In genomic region chr16:75559564-75560372, GRCh38 we compare ENCODE assay signal across 1 cellular context.
TF ChIP-seq lines count a peak whose summit lies in the region.

No MANE protein-coding gene starts in this region.

TF ChIP-seq in HepG2, 621 proteins besides CTCF, POLR2A, EP300 and RAD21:
- no peak for TF ChIP-seq ZNF747 (CRISPR knock-in tag; IDR thresholded peaks at IDR 0.05; ENCODE audit: borderline replicate concordance)
- no peak for TF ChIP-seq ZBTB7A (CRISPR knock-in tag; IDR thresholded peaks at IDR 0.05)
- TF ChIP-seq CHD4 (IDR thresholded peaks at IDR 0.05; ENCODE audit: borderline replicate concordance, low read length) = no peak
- TF ChIP-seq GTF2F1 (IDR thresholded peaks at IDR 0.05; ENCODE audit: low read length) = no peak
- no peak for TF ChIP-seq KLF12 (CRISPR knock-in tag; IDR thresholded peaks at IDR 0.05; ENCODE audit: borderline replicate concordance)
- no peak for TF ChIP-seq NCOA2 (CRISPR knock-in tag; IDR thresholded peaks at IDR 0.05)
- TF ChIP-seq RFXAP (CRISPR knock-in tag; IDR thresholded peaks at IDR 0.05; ENCODE audit: borderline replicate concordance) = no peak
- TF ChIP-seq WIZ (CRISPR knock-in tag; IDR thresholded peaks at IDR 0.05) = no peak
TF ChIP-seq in HepG2: peak in this region for 0.
